In the genomic region with DNA sequence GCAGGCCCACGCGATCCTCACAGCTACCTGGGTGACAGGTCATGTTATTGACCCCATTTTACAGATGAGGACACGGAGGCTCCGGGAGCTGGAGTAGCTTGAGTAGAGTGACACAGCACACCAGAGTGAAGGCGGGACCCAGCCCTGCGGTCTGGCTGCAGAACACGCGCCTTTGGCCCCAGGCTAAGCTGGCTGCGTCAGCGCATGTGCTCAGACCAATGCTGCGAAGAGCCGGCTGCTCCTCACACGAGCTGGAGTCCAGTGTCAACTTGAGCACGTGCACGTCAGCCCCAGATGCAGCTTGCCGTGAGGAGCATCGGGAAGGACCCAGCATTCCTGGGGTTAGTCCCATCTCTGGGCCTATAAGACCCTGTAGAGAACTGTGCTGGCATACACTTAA, we compare ENCODE assay signal across 14 cellular contexts. TPM values are rescaled to one million over a fixed set of nuclear protein-coding genes. Genes with fewer than 3 reads are reported as not detected.
DNase-seq lines count a peak whose midpoint lies in the region; ATAC-seq, FAIRE-seq and TF ChIP-seq lines count a peak whose summit lies in the region.
"Had no signal": no experiment of that assay in that cellular context is flagged by ENCODE, and none has a peak within 500 bp of the region (broad histone marks: within the 10 kb centered on the region; RNA-seq: fewer than 3 reads in every experiment).

No MANE protein-coding gene starts in this region.

- DNase-seq in AG08395 (ENCODE audit: low spot score) (peak; percentile 89), HCT116 (ENCODE audit: low read depth, low spot score) (no peak), dorsolateral prefrontal cortex (no peak), HTR-8/SVneo (ENCODE audit: insufficient read length, low spot score) (no peak), GM19238 (ENCODE audit: insufficient read length, low spot score) (no peak)
- DNase-seq in activated T-cell treated with anti-CD3 and anti-CD28 coated beads, Interleukin-2, amount 50 U/mL, for 48 hours = no peak
- DNase-seq: activated CD8-positive, alpha-beta memory T cell treated with anti-CD3 and anti-CD28 coated beads for 24 hours; activated naive CD4-positive, alpha-beta T cell treated with Interleukin-2 at 50 U/mL for 16 hours; central memory CD4-positive, alpha-beta T cell; Karpas-422 had no signal

- H3K4me1 ChIP-seq in HCT116 (ENCODE audit: control insufficient read depth in 1 of 2, insufficient read depth in 2 of 2, low read length in 2 of 2) = peaks cover 0 to 14% of the 10 kb centered on the region in 2 experiments; a peak in 2 of 4 replicates
- H3K4me1 ChIP-seq in duodenal mucosa (ENCODE audit: control insufficient read depth in 1 of 2, insufficient read depth in 2 of 2, low read length in 2 of 2) = peaks cover 32 to 39% of the 10 kb centered on the region in 2 donors
- peaks cover 4 to 37% of the 10 kb centered on the region in 2 donors for H3K4me1 ChIP-seq in mucosa of rectum (ENCODE audit: control insufficient read depth in 2 of 2, insufficient read depth in 2 of 2, low read length in 2 of 2)

- POLR2A ChIA-PET in HCT116 (lab: Charles Lee) = no interaction called here

- no peaks in the 10 kb centered on the region for H3K79me2 ChIP-seq in HCT116 (ENCODE audit: insufficient read depth, low read length)

- H2AFZ ChIP-seq in HCT116 (ENCODE audit: low read depth, low read length, poor library complexity, severe bottlenecking) = no peak overlapping the region

- no peak for TF ChIP-seq POLR2A in HCT116 (IDR thresholded peaks at IDR 0.05; ENCODE audit: borderline replicate concordance, extremely low read depth, insufficient read depth, insufficient read length)

- CTCF ChIA-PET in HCT116 (lab: Charles Lee) = no interaction called here

- H3K4me2 ChIP-seq in HCT116 (ENCODE audit: low read length) = peak overlapping the region; percentile 13; the same call in 1 of the 2 replicates

- H4K20me1 ChIP-seq in HCT116 (ENCODE audit: insufficient read depth) = no peaks in the 10 kb centered on the region

- H3K4me3 ChIP-seq in HCT116 (replicated peaks in 1 of 2; ENCODE audit: low read depth in 1 of 2, low read length in 2 of 2) = no peak overlapping the region
- no peak overlapping the region for H3K4me3 ChIP-seq in duodenal mucosa (ENCODE audit: low read depth in 1 of 2, low read length in 2 of 2)
- H3K4me3 ChIP-seq in mucosa of rectum (ENCODE audit: low read length in 2 of 2) = no peak overlapping the region
- H3K4me3 ChIP-seq in dorsolateral prefrontal cortex = no peak overlapping the region

- intact Hi-C loops in HCT116 (cut with micrococcal nuclease) (no loop called here), dorsolateral prefrontal cortex (cut with DNase I) (no loop called here)

- H3K27ac ChIP-seq in HCT116 (ENCODE audit: low read depth, low read length) (no peak overlapping the region), duodenal mucosa (ENCODE audit: low read depth, low read length) (peak overlapping the region; percentile 73), mucosa of rectum (ENCODE audit: low read depth in 2 of 2, low read length in 2 of 2) (peak overlapping the region; percentile 72 to 89), dorsolateral prefrontal cortex (peak overlapping the region in 2 of 59 donors; percentile 34 to 53)

- H3K36me3 ChIP-seq in HCT116 (ENCODE audit: control insufficient read depth in 1 of 2, insufficient read depth in 2 of 2, low read length in 2 of 2) (no peaks in the 10 kb centered on the region), duodenal mucosa (ENCODE audit: control insufficient read depth in 1 of 2, insufficient read depth in 2 of 2, low read length in 2 of 2) (no peaks in the 10 kb centered on the region), mucosa of rectum (ENCODE audit: control insufficient read depth in 2 of 2, insufficient read depth in 2 of 2, low read length in 2 of 2) (no peaks in the 10 kb centered on the region)

- H3K9me2 ChIP-seq in HCT116 (ENCODE audit: insufficient read depth) = no peaks in the 10 kb centered on the region

- no TSS peak for BruUV-seq in HCT116 (replicated peaks; lab: Mats Ljungman, UMichigan)

- RAD21 ChIA-PET in HCT116 (lab: Charles Lee; ENCODE audit: low non-redundant PET in 1 of 2, low total read pairs in 2 of 2, uncharacterized antibody in 2 of 2, unreplicated experiment in 2 of 2) = no interaction called here

- TF ChIP-seq RAD21 in HCT116 (IDR thresholded peaks at IDR 0.05; ENCODE audit: low read depth) = no peak

- no peaks in the 10 kb centered on the region for H3K27me3 ChIP-seq in HCT116 (ENCODE audit: insufficient read depth, low read length)
- H3K27me3 ChIP-seq in duodenal mucosa (ENCODE audit: control insufficient read depth in 1 of 2, insufficient read depth in 2 of 2, low read length in 2 of 2) = no peaks in the 10 kb centered on the region
- no peaks in the 10 kb centered on the region for H3K27me3 ChIP-seq in mucosa of rectum (ENCODE audit: control insufficient read depth in 2 of 2, insufficient read depth in 2 of 2, low read length in 2 of 2)
- H3K27me3 ChIP-seq in dorsolateral prefrontal cortex = peaks cover 0 to 4% (median 0%) of the 10 kb centered on the region in 45 donors

- FAIRE-seq in HTR-8/SVneo (lab: Jason Lieb, UNC) = no peak

- no peak for ATAC-seq in HCT116
- ATAC-seq: natural killer cell treated with Interleukin-12 subunit alpha and Interleukin-12 subunit beta and Interleukin-15 and Interleukin-18, amount 100 ng/mL, for 72 hours had no signal

- no peak overlapping the region for H3K9ac ChIP-seq in HCT116 (ENCODE audit: low read length)
- no peak overlapping the region for H3K9ac ChIP-seq in duodenal mucosa (ENCODE audit: low read depth in 1 of 2, low read length in 2 of 2)
- H3K9ac ChIP-seq in mucosa of rectum (ENCODE audit: low read depth in 1 of 2, low read length in 2 of 2) = peak overlapping the region in 1 of 2 donors; percentile 37

- TF ChIP-seq CTCF in HCT116 (IDR thresholded peaks at IDR 0.05 in 2 of 3, conservative IDR thresholded peaks at IDR 0.05 in 1 of 3; ENCODE audit: borderline replicate concordance in 1 of 3, insufficient read depth in 1 of 3, low read depth in 2 of 3, low read length in 2 of 3) = no peak
- no peak for TF ChIP-seq CTCF in dorsolateral prefrontal cortex (IDR thresholded peaks at IDR 0.05 in 54 of 56, conservative IDR thresholded peaks at IDR 0.05 in 2 of 56; ENCODE audit: low read depth in 1 of 56, partially characterized antibody in 56 of 56)

- H3K9me3 ChIP-seq in HCT116 (ENCODE audit: control insufficient read depth in 1 of 2, insufficient read depth in 1 of 2, low read depth in 1 of 2, low read length in 2 of 2) (no peaks in the 10 kb centered on the region), duodenal mucosa (ENCODE audit: control insufficient read depth in 1 of 2, low read length in 2 of 2) (no peaks in the 10 kb centered on the region), mucosa of rectum (ENCODE audit: control insufficient read depth in 2 of 2, low read length in 2 of 2) (no peaks in the 10 kb centered on the region)

TF ChIP-seq in HCT116, 20 proteins besides CTCF, POLR2A, EP300 and RAD21 (continues in another document):
- no peak for TF ChIP-seq EZH2phosphoT487 (IDR thresholded peaks at IDR 0.05; ENCODE audit: borderline replicate concordance)
- no peak for TF ChIP-seq ELF1 (IDR thresholded peaks at IDR 0.05; ENCODE audit: borderline replicate concordance, low read depth)
- TF ChIP-seq, protein P1, sequence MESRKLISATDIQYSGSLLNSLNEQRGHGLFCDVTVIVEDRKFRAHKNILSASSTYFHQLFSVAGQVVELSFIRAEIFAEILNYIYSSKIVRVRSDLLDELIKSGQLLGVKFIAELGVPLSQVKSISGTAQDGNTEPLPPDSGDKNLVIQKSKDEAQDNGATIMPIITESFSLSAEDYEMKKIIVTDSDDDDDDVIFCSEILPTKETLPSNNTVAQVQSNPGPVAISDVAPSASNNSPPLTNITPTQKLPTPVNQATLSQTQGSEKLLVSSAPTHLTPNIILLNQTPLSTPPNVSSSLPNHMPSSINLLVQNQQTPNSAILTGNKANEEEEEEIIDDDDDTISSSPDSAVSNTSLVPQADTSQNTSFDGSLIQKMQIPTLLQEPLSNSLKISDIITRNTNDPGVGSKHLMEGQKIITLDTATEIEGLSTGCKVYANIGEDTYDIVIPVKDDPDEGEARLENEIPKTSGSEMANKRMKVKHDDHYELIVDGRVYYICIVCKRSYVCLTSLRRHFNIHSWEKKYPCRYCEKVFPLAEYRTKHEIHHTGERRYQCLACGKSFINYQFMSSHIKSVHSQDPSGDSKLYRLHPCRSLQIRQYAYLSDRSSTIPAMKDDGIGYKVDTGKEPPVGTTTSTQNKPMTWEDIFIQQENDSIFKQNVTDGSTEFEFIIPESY (IDR thresholded peaks at IDR 0.05; ENCODE audit: extremely low read depth, insufficient replicate concordance, low read length) = no peak
- no peak for TF ChIP-seq EZH2 (IDR thresholded peaks at IDR 0.05)
- TF ChIP-seq, protein P2, sequence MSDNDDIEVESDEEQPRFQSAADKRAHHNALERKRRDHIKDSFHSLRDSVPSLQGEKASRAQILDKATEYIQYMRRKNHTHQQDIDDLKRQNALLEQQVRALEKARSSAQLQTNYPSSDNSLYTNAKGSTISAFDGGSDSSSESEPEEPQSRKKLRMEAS (IDR thresholded peaks at IDR 0.05) = no peak
- no peak for TF ChIP-seq ZFX (IDR thresholded peaks at IDR 0.05)
- no peak for TF ChIP-seq ZNF274 (IDR thresholded peaks at IDR 0.05; ENCODE audit: low read depth, low read length)

RNA-seq across cellular contexts. Expression of a gene that starts 49.9 kb away (rescaled TPM):
- total RNA-seq in HCT116 (2021; ENCODE audit: unreplicated experiment) (3.9 TPM), dorsolateral prefrontal cortex (1 to 10 TPM in 77 of 120 experiments, under 1 TPM in 43; 0.20 to 5.2 (median 1.4) TPM)
- 1.9 and 3.1 TPM in 2 replicates for polyA plus RNA-seq in HCT116 (2012)
- polyA plus RNA-seq: AG04450 had no signal
